Comparison of ENCODE assay signal across 9 cellular contexts in the genomic region with DNA sequence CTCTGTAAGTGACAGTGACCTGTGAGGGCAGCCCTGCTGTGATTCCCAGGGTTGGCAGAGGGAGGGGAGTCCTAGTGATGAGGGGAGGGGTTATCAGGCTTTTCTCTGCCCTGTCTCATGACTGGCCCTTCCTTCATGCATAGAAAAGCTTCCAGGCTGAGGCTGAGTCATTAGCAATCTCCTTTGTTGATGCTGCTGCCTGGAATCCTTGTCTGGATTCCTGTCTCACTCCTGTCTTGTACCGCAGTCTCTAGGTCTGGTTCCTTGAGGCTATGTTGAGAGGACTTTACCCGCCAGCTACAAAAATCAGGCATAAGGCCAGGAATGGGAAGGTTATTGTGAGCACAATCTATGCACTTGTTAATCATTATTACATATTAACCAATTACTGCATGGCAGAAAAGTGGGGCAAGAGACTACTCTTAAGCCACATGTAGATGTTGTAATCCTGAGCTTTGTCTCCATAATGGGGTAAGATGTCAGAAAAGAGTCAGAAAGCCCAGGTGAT. TPM values are rescaled to one million over a fixed set of nuclear protein-coding genes. Genes with fewer than 3 reads are reported as not detected.
DNase-seq lines count a peak whose midpoint lies in the region; ATAC-seq, FAIRE-seq and TF ChIP-seq lines count a peak whose summit lies in the region.
"Had no signal": no experiment of that assay in that cellular context is flagged by ENCODE, and none has a peak within 500 bp of the region (broad histone marks: within the 10 kb centered on the region; RNA-seq: fewer than 3 reads in every experiment).

No MANE protein-coding gene starts in this region.

- H3K9ac ChIP-seq in liver (ENCODE audit: low read depth in 1 of 2, low read length in 2 of 2) (no peak overlapping the region), HepG2 (ENCODE audit: insufficient read depth, low read depth, low read length) (no peak overlapping the region)

- no peak for FAIRE-seq in HepG2 (lab: Jason Lieb, UNC)

- H3K36me3 ChIP-seq in liver (ENCODE audit: control insufficient read depth in 4 of 4, insufficient read depth in 3 of 4, low read depth in 1 of 4, low read length in 3 of 4) (no peaks in the 10 kb centered on the region), HepG2 (replicated peaks in 1 of 2; ENCODE audit: control insufficient read depth in 1 of 2, insufficient read depth in 2 of 2, low read length in 2 of 2) (no peaks in the 10 kb centered on the region)

- H3K4me3 ChIP-seq in liver (ENCODE audit: low read depth in 1 of 3, low read length in 3 of 3) (peak overlapping the region in 1 of 3 donors; percentile 6), HepG2 (replicated peaks in 1 of 3; ENCODE audit: insufficient read depth in 1 of 3, low read depth in 2 of 3, low read length in 3 of 3) (no peak overlapping the region)

- H3K27ac ChIP-seq in liver (ENCODE audit: low read depth in 1 of 2, low read length in 2 of 2) (peak overlapping the region; percentile 8 to 54), HepG2 (ENCODE audit: extremely low read length, insufficient read depth, low read length) (no peak overlapping the region)

- peaks cover 72% of the 10 kb centered on the region for H3K4me1 Mint-ChIP-seq in activated CD8-positive, alpha-beta T cell treated with anti-CD3 and anti-CD28 coated beads for 36 hours (ENCODE audit: low read depth)

- no peaks in the 10 kb centered on the region for H3K27me3 Mint-ChIP-seq in activated CD8-positive, alpha-beta T cell treated with anti-CD3 and anti-CD28 coated beads for 36 hours

- WGBS in liver = 32% methylated on average over 2 of the region's 2 CpGs
- WGBS in HepG2 (ENCODE audit: low lambda C conversion rate) = 14% methylated on average over 2 of the region's 2 CpGs

- POLR2A ChIA-PET in HepG2 (lab: Yijun Ruan, JAX) = no interaction called here
- POLR2A ChIA-PET in activated CD8-positive, alpha-beta T cell treated with anti-CD3 and anti-CD28 coated beads for 36 hours (lab: Charles Lee) = interaction anchor here (0.7 kb wide), 1 partner anchor 87 kb away, joined by 3 read pairs; a partner anchor contains a TSS

- no peak overlapping the region for H3K4me2 ChIP-seq in HepG2 (ENCODE audit: low read depth, low read length)

- CTCF ChIA-PET in HepG2 (lab: Yijun Ruan, JAX; ENCODE audit: low intra/inter-chr PET ratio, low total read pairs) = no interaction called here
- CTCF ChIA-PET in activated CD8-positive, alpha-beta T cell treated with anti-CD3 and anti-CD28 coated beads for 36 hours (lab: Charles Lee) = no interaction called here

- peaks cover 37% of the 10 kb centered on the region for H3K36me3 Mint-ChIP-seq in activated CD8-positive, alpha-beta T cell treated with anti-CD3 and anti-CD28 coated beads for 36 hours (ENCODE audit: low read depth)

- no peak for TF ChIP-seq CTCF in liver (IDR thresholded peaks at IDR 0.05; ENCODE audit: low read depth, low read length, missing input control)
- no peak for TF ChIP-seq CTCF in HepG2 (CRISPR knock-in tag; IDR thresholded peaks at IDR 0.05)
- no peak for TF ChIP-seq CTCF in activated CD8-positive, alpha-beta T cell treated with anti-CD3 and anti-CD28 coated beads for 36 hours (IDR thresholded peaks at IDR 0.05)

- TF ChIP-seq POLR2A in HepG2 (IDR thresholded peaks at IDR 0.05; ENCODE audit: insufficient read depth in 1 of 2, low read depth in 2 of 2, low read length in 2 of 2) = no peak

- no peak for TF ChIP-seq RAD21 in liver (IDR thresholded peaks at IDR 0.05)
- no peak for TF ChIP-seq RAD21 in HepG2 (CRISPR knock-in tag; IDR thresholded peaks at IDR 0.05)

- H3K4me1 ChIP-seq in liver (ENCODE audit: control insufficient read depth in 4 of 4, insufficient read depth in 4 of 4, low read length in 3 of 4) = peaks cover 2 to 31% (median 16%) of the 10 kb centered on the region in 4 donors
- peaks cover 7% of the 10 kb centered on the region for H3K4me1 ChIP-seq in HepG2 (ENCODE audit: insufficient read depth, low read length)

- no peaks in the 10 kb centered on the region for H3K9me3 Mint-ChIP-seq in activated CD8-positive, alpha-beta T cell treated with anti-CD3 and anti-CD28 coated beads for 36 hours

- no peak overlapping the region for H3K4me3 Mint-ChIP-seq in activated CD8-positive, alpha-beta T cell treated with anti-CD3 and anti-CD28 coated beads for 36 hours

- in situ Hi-C loops in HepG2 (cut with HindIII; ENCODE audit: extremely low pct_ligation_motif_present, low pct_unique_long_range_greater_than_20kb) = no loop called here

- no peak overlapping the region for H3K27ac Mint-ChIP-seq in activated CD8-positive, alpha-beta T cell treated with anti-CD3 and anti-CD28 coated beads for 36 hours

- H3K27me3 ChIP-seq in liver (ENCODE audit: control insufficient read depth in 4 of 4, insufficient read depth in 4 of 4, low read length in 3 of 4) = no peaks in the 10 kb centered on the region
- H3K27me3 ChIP-seq in HepG2 (ENCODE audit: control insufficient read depth in 1 of 2, insufficient read depth in 2 of 2, low read length in 2 of 2) = no peaks in the 10 kb centered on the region

- BruUV-seq in HepG2 (replicated peaks; lab: Mats Ljungman, UMichigan) = no TSS peak

- no peak for TF ChIP-seq EP300 in HepG2 (IDR thresholded peaks at IDR 0.05; ENCODE audit: low read depth in 2 of 2, low read length in 2 of 2)
- no peak for TF ChIP-seq EP300 in HepG2 (CRISPR knock-in tag; IDR thresholded peaks at IDR 0.05; ENCODE audit: borderline replicate concordance)

- H3K9me3 ChIP-seq in liver (ENCODE audit: control insufficient read depth in 4 of 4, low read length in 3 of 4) (no peaks in the 10 kb centered on the region), HepG2 (ENCODE audit: low read length) (no peaks in the 10 kb centered on the region)

- H4K20me1 ChIP-seq in HepG2 (ENCODE audit: insufficient read depth, low read length) = no peaks in the 10 kb centered on the region

- no peak overlapping the region for H2AFZ ChIP-seq in HepG2 (ENCODE audit: low read length)

- ATAC-seq in HepG2 (no peak), HG02678 (IDR thresholded peaks at IDR 0.05; ENCODE audit: unreplicated experiment) (no peak), HG02571 (IDR thresholded peaks at IDR 0.05; ENCODE audit: unreplicated experiment) (no peak)
- ATAC-seq in activated CD8-positive, alpha-beta T cell treated with anti-CD3 and anti-CD28 coated beads for 36 hours = no peak

- intact Hi-C loops in HepG2 (cut with micrococcal nuclease; ENCODE audit: unreplicated experiment) = no loop called here
- intact Hi-C loops in activated CD8-positive, alpha-beta T cell treated with anti-CD3 and anti-CD28 coated beads for 36 hours (cut with micrococcal nuclease) = no loop called here

- DNase-seq in HepG2 (ENCODE audit: low spot score) (no peak), amniotic epithelial cell (ENCODE audit: low read depth) (peak; percentile 94), islet precursor cell (peak; percentile 98), GDM1 (lab: John Stamatoyannopoulos, UW) (no peak)
- DNase-seq in activated CD8-positive, alpha-beta T cell treated with anti-CD3 and anti-CD28 coated beads for 36 hours = no peak
- DNase-seq: activated naive CD4-positive, alpha-beta T cell had no signal

- no peaks in the 10 kb centered on the region for H3K79me2 ChIP-seq in HepG2 (ENCODE audit: insufficient read depth, low read length)

TF ChIP-seq in HepG2, 621 proteins besides CTCF, POLR2A, EP300 and RAD21:
- TF ChIP-seq ZMYM2 (CRISPR knock-in tag; IDR thresholded peaks at IDR 0.05) = no peak
- TF ChIP-seq MTA1 (CRISPR knock-in tag; IDR thresholded peaks at IDR 0.05; ENCODE audit: borderline replicate concordance) = no peak
- TF ChIP-seq, protein P1, sequence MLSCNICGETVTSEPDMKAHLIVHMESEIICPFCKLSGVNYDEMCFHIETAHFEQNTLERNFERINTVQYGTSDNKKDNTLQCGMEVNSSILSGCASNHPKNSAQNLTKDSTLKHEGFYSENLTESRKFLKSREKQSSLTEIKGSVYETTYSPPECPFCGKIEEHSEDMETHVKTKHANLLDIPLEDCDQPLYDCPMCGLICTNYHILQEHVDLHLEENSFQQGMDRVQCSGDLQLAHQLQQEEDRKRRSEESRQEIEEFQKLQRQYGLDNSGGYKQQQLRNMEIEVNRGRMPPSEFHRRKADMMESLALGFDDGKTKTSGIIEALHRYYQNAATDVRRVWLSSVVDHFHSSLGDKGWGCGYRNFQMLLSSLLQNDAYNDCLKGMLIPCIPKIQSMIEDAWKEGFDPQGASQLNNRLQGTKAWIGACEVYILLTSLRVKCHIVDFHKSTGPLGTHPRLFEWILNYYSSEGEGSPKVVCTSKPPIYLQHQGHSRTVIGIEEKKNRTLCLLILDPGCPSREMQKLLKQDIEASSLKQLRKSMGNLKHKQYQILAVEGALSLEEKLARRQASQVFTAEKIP (CRISPR knock-in tag; IDR thresholded peaks at IDR 0.05; ENCODE audit: borderline replicate concordance) = no peak

RNA-seq across cellular contexts. Expression of a gene that starts 7.2 kb away (rescaled TPM):
- total RNA-seq in liver (1 to 10 TPM; 1.6 to 3.8 TPM), HepG2 (2016; rRNA removed; fragmentation: Illumina TruSeq; extraction: Trizol) (not detected in 2 replicates)
- polyA plus RNA-seq in liver (under 1 TPM; 0.42 to 0.44 TPM), HepG2 (2011; rRNA removed) (not detected in 2 replicates)
- total RNA-seq in HepG2 (2016; cell fraction: cytosol; rRNA removed; fragmentation: Illumina TruSeq; extraction: Trizol; ENCODE audit: low read depth) = not detected in 2 replicates
- not detected in 2 replicates for total RNA-seq in HepG2 (2016; cell fraction: insoluble cytoplasmic fraction; rRNA removed; fragmentation: Illumina TruSeq; extraction: Trizol)
- not detected in 2 replicates for total RNA-seq in HepG2 (2016; cell fraction: membrane; rRNA removed; fragmentation: Illumina TruSeq; extraction: Trizol)
- not detected in 2 replicates for total RNA-seq in HepG2 (2016; cell fraction: nucleus; rRNA removed; fragmentation: Illumina TruSeq; extraction: Trizol)
- 0.03 TPM in 1 of 2 replicates, not detected in the other for polyA plus RNA-seq in HepG2 (2011; cell fraction: cytosol; rRNA removed)
- 0.05 TPM in 1 of 2 replicates, not detected in the other for polyA plus RNA-seq in HepG2 (2011; cell fraction: nucleus; rRNA removed)
- 0.04 and 0.07 TPM in 2 replicates for polyA plus RNA-seq in HepG2 (2012)
- not detected in 2 replicates for polyA plus RNA-seq in HepG2 (2016; cell fraction: cytosol; fragmentation: Illumina TruSeq; extraction: Trizol; ENCODE audit: low read depth)
- polyA plus RNA-seq in HepG2 (2016; cell fraction: insoluble cytoplasmic fraction; fragmentation: Illumina TruSeq; extraction: Trizol; ENCODE audit: low read depth) = not detected in 2 replicates
- not detected in 2 replicates for polyA plus RNA-seq in HepG2 (2016; cell fraction: membrane; fragmentation: Illumina TruSeq; extraction: Trizol; ENCODE audit: low read depth)
- not detected in 2 replicates for polyA plus RNA-seq in HepG2 (2016; cell fraction: nucleus; fragmentation: Illumina TruSeq; extraction: Trizol; ENCODE audit: insufficient read depth, low read depth)
- polyA minus RNA-seq in HepG2 (2011; rRNA and poly(A)+ RNA removed; ENCODE audit: low replicate concordance) = 0.33 TPM in 1 of 2 replicates, not detected in the other
- not detected in 2 replicates for polyA minus RNA-seq in HepG2 (2011; cell fraction: cytosol; rRNA and poly(A)+ RNA removed)
- not detected in 2 replicates for polyA minus RNA-seq in HepG2 (2011; cell fraction: nucleus; rRNA and poly(A)+ RNA removed)
- total RNA-seq in activated CD8-positive, alpha-beta T cell treated with anti-CD3 and anti-CD28 coated beads for 36 hours = 10 to 100 TPM; 32.4 to 32.6 TPM

Comparison
In these comparisons a context has a peak if more than half of its experiments do, and no peak if none do; other contexts are left out.
1. DNase-seq: peak in amniotic epithelial cell (single experiment) and islet precursor cell (single experiment); none in HepG2 (single experiment), activated CD8-positive, alpha-beta T cell treated with anti-CD3 and anti-CD28 coated beads for 36 hours (single experiment) and GDM1 (single experiment).
2. RNA of a gene that starts 7.2 kb away (total RNA-seq): 32.4 to 32.6 TPM in activated CD8-positive, alpha-beta T cell treated with anti-CD3 and anti-CD28 coated beads for 36 hours; 1.6 to 3.8 TPM in liver and not detected in HepG2; every median in the first group is over 4 times any median in the second.